Comparison of ENCODE assay signal across 24 cellular contexts in genomic region chr1:208515123-208515522, GRCh38.
A peak's percentile ranks its signal among the peaks of the same experiment; 100 is the strongest.
DNase-seq lines count a peak whose midpoint lies in the region; FAIRE-seq and TF ChIP-seq lines count a peak whose summit lies in the region.
"Had no signal": no experiment of that assay in that cellular context is flagged by ENCODE, and none has a peak within 500 bp of the region (broad histone marks: within the 10 kb centered on the region; RNA-seq: fewer than 3 reads in every experiment).

No MANE protein-coding gene starts in this region.

- H3K9ac ChIP-seq in astrocyte (ENCODE audit: low read length), result no peak overlapping the region
- H3K9ac ChIP-seq in H1 (replicated peaks in 1 of 4; ENCODE audit: extremely low read depth in 1 of 4, low read depth in 3 of 4, low read length in 3 of 4), result no peak overlapping the region
- H3K9ac ChIP-seq in mammary epithelial cell (ENCODE audit: insufficient read depth, low read length), result no peak overlapping the region
- H3K9ac ChIP-seq: BLaER1 treated with 17β-estradiol and CSF1 and Interleukin-3, amounts not matched to agents 10 nM and 100 nM had no signal

- H3K9me3 ChIP-seq in astrocyte (ENCODE audit: insufficient read depth, low read depth, low read length) (no peaks in the 10 kb centered on the region), H1 (ENCODE audit: insufficient read depth in 2 of 2, low read depth in 1 of 2, low read length in 1 of 2) (no peaks in the 10 kb centered on the region), mammary epithelial cell (replicated peaks; ENCODE audit: insufficient read depth, low read length) (no peaks in the 10 kb centered on the region)
- H3K9me3 ChIP-seq: A549, BE2C, HAP-1 had no signal

- no peak overlapping the region for H2BK15ac ChIP-seq in H1 (ENCODE audit: low read length)

- H3K4ac ChIP-seq in H1 (replicated peaks; ENCODE audit: insufficient read length, low read depth, low read length), result no peak overlapping the region

- H3K36me3 ChIP-seq in astrocyte (ENCODE audit: insufficient read depth, low read length) (no peaks in the 10 kb centered on the region), H1 (ENCODE audit: control insufficient read depth in 2 of 4, insufficient read depth in 4 of 4, low read length in 3 of 4) (no peaks in the 10 kb centered on the region), mammary epithelial cell (ENCODE audit: insufficient read depth, low read length) (no peaks in the 10 kb centered on the region)
- H3K36me3 ChIP-seq: BE2C; BLaER1 treated with 17β-estradiol and CSF1 and Interleukin-3, amounts not matched to agents 10 nM and 100 nM; HAP-1 had no signal

- no peak overlapping the region for H2AFZ ChIP-seq in astrocyte (ENCODE audit: low read depth, low read length)
- no peak overlapping the region for H2AFZ ChIP-seq in H1 (ENCODE audit: low read length)
- H2AFZ ChIP-seq in mammary epithelial cell (ENCODE audit: low read depth, low read length), result no peak overlapping the region
- H2AFZ ChIP-seq: GM23338 had no signal

- peak overlapping the region; percentile 53 for H3K27ac ChIP-seq in astrocyte (ENCODE audit: low read depth, low read length)
- H3K27ac ChIP-seq in H1 (ENCODE audit: low read depth, low read length), result no peak overlapping the region
- H3K27ac ChIP-seq in mammary epithelial cell (ENCODE audit: insufficient read depth, low read depth, low read length), result no peak overlapping the region
- H3K27ac ChIP-seq: A549; BLaER1 treated with 17β-estradiol and CSF1 and Interleukin-3, amounts not matched to agents 10 nM and 100 nM had no signal

- no peak overlapping the region for H2BK5ac ChIP-seq in H1 (ENCODE audit: low read depth, low read length)

- H2BK12ac ChIP-seq in H1 (ENCODE audit: low read depth, low read length), result no peak overlapping the region

- CTCF ChIA-PET in H1 (lab: Charles Lee; ENCODE audit: partially characterized antibody), result no interaction called here
- CTCF ChIA-PET in mammary epithelial cell (lab: Charles Lee; ENCODE audit: low non-redundant PET), result no interaction called here

- H3K4me3 Mint-ChIP-seq in astrocyte (ENCODE audit: unreplicated experiment), result no peak overlapping the region
- H3K4me3 Mint-ChIP-seq in neural crest cell, result no peak overlapping the region
- no peak overlapping the region for H3K4me3 Mint-ChIP-seq in activated T-helper 1 cell treated with anti-CD3 and anti-CD28 coated beads, Interleukin-12 subunit alpha, Interleukin-12 subunit beta, Interleukin-2, Interleukin-4 antibody, amounts not matched to agents 30 ng/mL and 10 ng/mL and 1 ng/mL, durations not matched to agents 14 hours and 24 hours and 36 hours
- H3K4me3 Mint-ChIP-seq: CD14-positive monocyte; CD4-positive, alpha-beta T cell; CD8-positive, alpha-beta memory T cell; GM23338; HFFc6 had no signal

- H3K23me2 ChIP-seq in H1 (ENCODE audit: low read depth, low read length), result no peaks in the 10 kb centered on the region

- FAIRE-seq in astrocyte (lab: Jason Lieb, UNC), result no peak
- no peak for FAIRE-seq in H1 (lab: Jason Lieb, UNC)
- FAIRE-seq: A549, GM12878, GM18507, H54 had no signal

- no peak overlapping the region for H3K56ac ChIP-seq in H1 (replicated peaks; ENCODE audit: insufficient read length, low read depth, low read length)

- no peak overlapping the region for H2BK120ac ChIP-seq in H1 (replicated peaks; ENCODE audit: low read depth, low read length)

- H2BK20ac ChIP-seq in H1 (ENCODE audit: low read length), result no peak overlapping the region

- H4K91ac ChIP-seq in H1 (replicated peaks; ENCODE audit: insufficient read length, low read length), result no peak overlapping the region

- H3K36me3 Mint-ChIP-seq in astrocyte (ENCODE audit: low read depth, unreplicated experiment) (peaks cover 2% of the 10 kb centered on the region), neural crest cell (ENCODE audit: low read depth) (no peaks in the 10 kb centered on the region)
- no peaks in the 10 kb centered on the region for H3K36me3 Mint-ChIP-seq in activated T-helper 1 cell treated with anti-CD3 and anti-CD28 coated beads, Interleukin-12 subunit alpha, Interleukin-12 subunit beta, Interleukin-2, Interleukin-4 antibody, amounts not matched to agents 30 ng/mL and 10 ng/mL and 1 ng/mL, durations not matched to agents 14 hours and 24 hours and 36 hours (ENCODE audit: low read depth)
- H3K36me3 Mint-ChIP-seq: CD14-positive monocyte; CD8-positive, alpha-beta memory T cell had no signal

- H3K79me1 ChIP-seq in H1 (ENCODE audit: low read depth, low read length), result no peaks in the 10 kb centered on the region

- H2AK5ac ChIP-seq in H1 (ENCODE audit: low read depth, low read length), result no peak overlapping the region

- DNase-seq in astrocyte (ENCODE audit: low read depth), result peak; percentile 1
- no peak for DNase-seq in H1 (ENCODE audit: low read depth in 1 of 2, low spot score in 2 of 2)
- DNase-seq in neural crest cell (ENCODE audit: low read depth, low spot score), result no peak
- no peak for DNase-seq in activated T-helper 1 cell treated with anti-CD3 and anti-CD28 coated beads, Interleukin-12 subunit alpha, Interleukin-12 subunit beta, Interleukin-2, Interleukin-4 antibody, amounts not matched to agents 30 ng/mL and 10 ng/mL and 1 ng/mL, durations not matched to agents 14 hours and 24 hours and 36 hours (ENCODE audit: low spot score)
- no peak for DNase-seq in DMS53 (lab: John Stamatoyannopoulos, UW)
- DNase-seq in mammary epithelial cell, result no peak
- DNase-seq: 8988T; ACHN; AML-193; BE2C; CD4-positive, alpha-beta T cell; CD8-positive, alpha-beta memory T cell; DMS79; EL; GDM1; HFFc6 had no signal

- H3K4me1 ChIP-seq in astrocyte (ENCODE audit: insufficient read depth, low read length) (no peaks in the 10 kb centered on the region), H1 (replicated peaks in 1 of 4; ENCODE audit: control insufficient read depth in 3 of 4, insufficient read depth in 4 of 4, low read length in 3 of 4) (no peaks in the 10 kb centered on the region), mammary epithelial cell (ENCODE audit: insufficient read depth, low read length) (peaks cover 11% of the 10 kb centered on the region)
- H3K4me1 ChIP-seq: A549; BLaER1 treated with 17β-estradiol and CSF1 and Interleukin-3, amounts not matched to agents 10 nM and 100 nM; HAP-1 had no signal

- H3K14ac ChIP-seq in H1 (ENCODE audit: insufficient read length), result no peak overlapping the region

- no peak for TF ChIP-seq POLR2A in H1 (IDR thresholded peaks at IDR 0.05; ENCODE audit: control extremely low read depth in 1 of 2, low read depth in 2 of 2, low read length in 2 of 2)

- no peaks in the 10 kb centered on the region for H3K79me2 ChIP-seq in astrocyte (ENCODE audit: insufficient read depth, low read length)
- H3K79me2 ChIP-seq in H1 (ENCODE audit: control insufficient read depth in 1 of 2, insufficient read depth in 2 of 2, low read length in 2 of 2), result no peaks in the 10 kb centered on the region
- H3K79me2 ChIP-seq in mammary epithelial cell (ENCODE audit: insufficient read depth, low read length), result no peaks in the 10 kb centered on the region

- H3K27me3 ChIP-seq in astrocyte (ENCODE audit: insufficient read depth, low read length), result no peaks in the 10 kb centered on the region
- no peaks in the 10 kb centered on the region for H3K27me3 ChIP-seq in H1 (replicated peaks in 1 of 4; ENCODE audit: control insufficient read depth in 3 of 4, extremely low read depth in 1 of 4, insufficient read depth in 3 of 4, low read length in 3 of 4)
- no peaks in the 10 kb centered on the region for H3K27me3 ChIP-seq in mammary epithelial cell (ENCODE audit: insufficient read depth, low read length)
- H3K27me3 ChIP-seq: BE2C; BLaER1 treated with 17β-estradiol and CSF1 and Interleukin-3, amounts not matched to agents 10 nM and 100 nM had no signal

- no peak for TF ChIP-seq EP300 in H1 (IDR thresholded peaks at IDR 0.05; ENCODE audit: borderline replicate concordance in 1 of 2, low read depth in 2 of 2, low read length in 2 of 2)

- intact Hi-C loops in activated T-helper 1 cell treated with anti-CD3 and anti-CD28 coated beads, Interleukin-12 subunit alpha, Interleukin-12 subunit beta, Interleukin-2, Interleukin-4 antibody, amounts not matched to agents 30 ng/mL and 10 ng/mL and 1 ng/mL, durations not matched to agents 14 hours and 24 hours and 36 hours (cut with micrococcal nuclease), result no loop called here
- intact Hi-C loops in mammary epithelial cell (cut with micrococcal nuclease), result no loop called here

- TF ChIP-seq CTCF in astrocyte (IDR thresholded peaks at IDR 0.05; ENCODE audit: insufficient read depth, low read depth, low read length), result no peak
- TF ChIP-seq CTCF in H1 (IDR thresholded peaks at IDR 0.05; ENCODE audit: control extremely low read depth in 1 of 3, insufficient read depth in 1 of 3, low read depth in 1 of 3, low read length in 3 of 3), result no peak
- no peak for TF ChIP-seq CTCF in neural crest cell (conservative IDR thresholded peaks at IDR 0.05)
- TF ChIP-seq CTCF in mammary epithelial cell (conservative IDR thresholded peaks at IDR 0.05 in 1 of 2, IDR thresholded peaks at IDR 0.05 in 1 of 2; ENCODE audit: extremely low read depth in 1 of 2, insufficient read depth in 1 of 2, low read depth in 1 of 2, low read length in 2 of 2), result no peak

- WGBS in H1 (ENCODE audit: extremely low coverage in 1 of 2, insufficient coverage in 1 of 2, insufficient read length in 1 of 2, insufficient replicate concordance in 2 of 2, low coverage in 1 of 2, low lambda C conversion rate in 2 of 2, missing lambda C conversion rate in 1 of 2), 2 experiments, result 92% methylated on average over 3 of the region's 3 CpGs; no CpG with 5 or more reads in 1 of the 2 experiments
- 64% methylated on average over 3 of the region's 3 CpGs for WGBS in mammary epithelial cell (ENCODE audit: low coverage, missing lambda C conversion rate)

- H3K18ac ChIP-seq in H1 (ENCODE audit: extremely low read depth, low read length), result no peak overlapping the region

- H3K23ac ChIP-seq in H1 (ENCODE audit: insufficient read length), result no peak overlapping the region

- dilution Hi-C loops in mammary epithelial cell (cut with HindIII; ENCODE audit: low sequenced_read_pairs), result no loop called here

- BruUV-seq in mammary epithelial cell (replicated peaks; lab: Mats Ljungman, UMichigan), result no TSS peak

- H3K4me1 Mint-ChIP-seq in astrocyte (ENCODE audit: low read depth, unreplicated experiment) (peaks cover 10% of the 10 kb centered on the region), neural crest cell (no peaks in the 10 kb centered on the region)
- no peaks in the 10 kb centered on the region for H3K4me1 Mint-ChIP-seq in activated T-helper 1 cell treated with anti-CD3 and anti-CD28 coated beads, Interleukin-12 subunit alpha, Interleukin-12 subunit beta, Interleukin-2, Interleukin-4 antibody, amounts not matched to agents 30 ng/mL and 10 ng/mL and 1 ng/mL, durations not matched to agents 14 hours and 24 hours and 36 hours (ENCODE audit: low read depth)
- H3K4me1 Mint-ChIP-seq: CD14-positive monocyte; CD8-positive, alpha-beta memory T cell; GM23338 had no signal

- H3K9me3 Mint-ChIP-seq in astrocyte (ENCODE audit: unreplicated experiment) (peaks cover 3% of the 10 kb centered on the region), neural crest cell (peaks cover 3% of the 10 kb centered on the region)
- no peaks in the 10 kb centered on the region for H3K9me3 Mint-ChIP-seq in activated T-helper 1 cell treated with anti-CD3 and anti-CD28 coated beads, Interleukin-12 subunit alpha, Interleukin-12 subunit beta, Interleukin-2, Interleukin-4 antibody, amounts not matched to agents 30 ng/mL and 10 ng/mL and 1 ng/mL, durations not matched to agents 14 hours and 24 hours and 36 hours

- H4K8ac ChIP-seq in H1 (ENCODE audit: extremely low read depth, insufficient read depth, low read length), result no peak overlapping the region

- H3K4me2 ChIP-seq in astrocyte (ENCODE audit: low read length) (no peak overlapping the region), H1 (ENCODE audit: insufficient read depth in 1 of 2, low read depth in 2 of 2, low read length in 2 of 2) (no peak overlapping the region), mammary epithelial cell (ENCODE audit: insufficient read depth, low read depth, low read length) (no peak overlapping the region)
- H3K4me2 ChIP-seq: A549; BLaER1 treated with 17β-estradiol and CSF1 and Interleukin-3, amounts not matched to agents 10 nM and 100 nM; GM23338 had no signal

- POLR2A ChIA-PET in H1 (lab: Charles Lee; ENCODE audit: partially characterized antibody), result no interaction called here

- H3K27ac Mint-ChIP-seq in astrocyte (ENCODE audit: unreplicated experiment) (no peak overlapping the region), neural crest cell (ENCODE audit: unreplicated experiment) (peak overlapping the region; percentile 50)
- H3K27ac Mint-ChIP-seq in activated T-helper 1 cell treated with anti-CD3 and anti-CD28 coated beads, Interleukin-12 subunit alpha, Interleukin-12 subunit beta, Interleukin-2, Interleukin-4 antibody, amounts not matched to agents 30 ng/mL and 10 ng/mL and 1 ng/mL, durations not matched to agents 14 hours and 24 hours and 36 hours, result no peak overlapping the region
- H3K27ac Mint-ChIP-seq: CD14-positive monocyte; CD4-positive, alpha-beta T cell; CD8-positive, alpha-beta memory T cell; GM23338; HFFc6 had no signal

- H3K4me3 ChIP-seq in astrocyte (ENCODE audit: insufficient read depth, low read depth, low read length) (no peak overlapping the region), H1 (ENCODE audit: extremely low read depth in 1 of 4, insufficient read depth in 2 of 4, low read depth in 3 of 4, low read length in 4 of 4) (no peak overlapping the region), mammary epithelial cell (replicated peaks in 1 of 3; ENCODE audit: insufficient read depth in 1 of 3, low read depth in 2 of 3, low read length in 3 of 3) (no peak overlapping the region)
- H3K4me3 ChIP-seq: A549; BLaER1 treated with 17β-estradiol and CSF1 and Interleukin-3, amounts not matched to agents 10 nM and 100 nM; GM12878; GM23338; HAP-1 had no signal

- H3K27me3 Mint-ChIP-seq in astrocyte (ENCODE audit: low read depth, unreplicated experiment), result peaks cover 3% of the 10 kb centered on the region
- H3K27me3 Mint-ChIP-seq in neural crest cell (ENCODE audit: low read depth), result no peaks in the 10 kb centered on the region
- peaks cover 7% of the 10 kb centered on the region for H3K27me3 Mint-ChIP-seq in activated T-helper 1 cell treated with anti-CD3 and anti-CD28 coated beads, Interleukin-12 subunit alpha, Interleukin-12 subunit beta, Interleukin-2, Interleukin-4 antibody, amounts not matched to agents 30 ng/mL and 10 ng/mL and 1 ng/mL, durations not matched to agents 14 hours and 24 hours and 36 hours (ENCODE audit: insufficient read depth)
- H3K27me3 Mint-ChIP-seq: CD8-positive, alpha-beta memory T cell had no signal

- in situ Hi-C loops in mammary epithelial cell (cut with MboI; ENCODE audit: low sequenced_read_pairs in 2 of 2), result no loop called here

- H4K20me1 ChIP-seq in astrocyte (ENCODE audit: insufficient read depth, low read length) (no peaks in the 10 kb centered on the region), H1 (replicated peaks in 1 of 2; ENCODE audit: control insufficient read depth in 1 of 2, insufficient read depth in 2 of 2, low read length in 2 of 2) (no peaks in the 10 kb centered on the region), mammary epithelial cell (ENCODE audit: insufficient read depth, low read length) (no peaks in the 10 kb centered on the region)
- H4K20me1 ChIP-seq: BLaER1 treated with 17β-estradiol and CSF1 and Interleukin-3, amounts not matched to agents 10 nM and 100 nM had no signal

- TF ChIP-seq RAD21 in H1 (IDR thresholded peaks at IDR 0.05 in 1 of 2, conservative IDR thresholded peaks at IDR 0.05 in 1 of 2; ENCODE audit: low read depth in 2 of 2, low read length in 2 of 2), result no peak

- H4K5ac ChIP-seq in H1 (ENCODE audit: insufficient read length, low read depth, low read length), result no peak overlapping the region
